ENCODE assay signal across 8 cellular contexts in the genomic region with DNA sequence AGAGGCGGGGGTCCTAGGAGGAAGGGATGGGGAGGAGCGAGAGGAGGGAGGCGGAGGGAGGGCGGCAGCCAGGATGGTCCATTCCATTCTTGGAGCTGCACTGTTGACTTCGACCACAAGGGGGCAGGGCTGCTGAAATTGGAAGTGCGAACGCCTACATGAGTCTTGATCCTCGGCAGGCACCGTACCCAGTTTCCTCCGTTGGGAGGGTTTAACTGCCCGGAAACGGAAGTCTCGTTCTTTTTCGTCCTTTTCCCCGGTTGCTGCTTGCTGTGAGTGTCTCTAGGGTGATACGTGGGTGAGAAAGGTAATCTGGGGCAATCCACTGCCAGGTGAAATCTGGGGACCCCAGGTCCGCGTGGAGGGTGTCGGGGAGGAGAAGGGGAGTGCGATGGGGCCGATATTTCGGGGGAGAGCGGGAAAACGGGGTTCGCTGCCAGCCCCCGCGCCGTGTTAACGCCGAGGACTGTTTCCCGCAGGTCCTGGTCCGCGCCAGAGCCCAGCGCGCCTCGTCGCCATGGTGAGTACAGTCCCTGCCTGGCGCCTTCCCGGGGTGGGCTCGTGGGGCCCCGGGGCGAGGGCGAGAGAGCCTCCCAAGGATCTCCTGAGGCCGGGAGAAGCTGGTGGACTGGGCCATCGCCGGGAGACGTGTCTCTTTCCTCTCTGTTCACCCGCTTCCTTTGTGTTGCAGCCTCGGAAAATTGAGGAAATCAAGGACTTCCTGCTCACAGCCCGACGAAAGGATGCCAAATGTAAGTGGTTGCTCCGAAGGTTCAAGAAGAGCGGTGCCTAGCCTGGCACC. TPM values are rescaled to one million over a fixed set of nuclear protein-coding genes. Genes with fewer than 3 reads are reported as not detected.
DNase-seq lines count a peak whose midpoint lies in the region; ATAC-seq and TF ChIP-seq lines count a peak whose summit lies in the region.

A gene (plus strand): TSS at position 240 of the 802 bp plus-strand sequence. CDS start 278 bp downstream, at position 518.

- peaks cover 20% of the 10 kb centered on the region for H3K4me1 ChIP-seq in BE2C
- peaks cover 18 to 48% of the 10 kb centered on the region in 2 donors for H3K4me1 ChIP-seq in left lung

- ATAC-seq in HG03520 (IDR thresholded peaks at IDR 0.05; ENCODE audit: unreplicated experiment) (peak; percentile 68), left lung (peak; percentile 95)

- H3K4me3 ChIP-seq in BE2C (ENCODE audit: low read depth, low read length) (peak within 1 kb of the TSS; percentile 100), left lung (peak within 1 kb of the TSS; percentile 57 to 85)

- H3K36me3 ChIP-seq in BE2C (peaks cover 48% of the 10 kb centered on the region), left lung (peaks cover 0 to 42% of the 10 kb centered on the region in 2 donors)

- peak; percentile 97 for TF ChIP-seq CTCF in BE2C (IDR thresholded peaks at IDR 0.05; ENCODE audit: low read depth, low read length)
- TF ChIP-seq CTCF in left lung (IDR thresholded peaks at IDR 0.05) = peak; percentile 81 to 93

- H3K27ac ChIP-seq in left lung = peak within 1 kb of the TSS; percentile 47 to 83

- H3K9me3 ChIP-seq in BE2C (no peaks in the 10 kb centered on the region), left lung (no peaks in the 10 kb centered on the region)

- intact Hi-C loops in left lung (cut with DNase I) = loop anchor here in 1 of 2 donors (10.0 kb wide), 1 partner anchor 151 kb away; no protein-coding TSS in a partner anchor

- DNase-seq in BE2C (peak; percentile 97), GM19238 (ENCODE audit: insufficient read length, low spot score) (peak; percentile 89), NCI-H748 (lab: John Stamatoyannopoulos, UW; ENCODE audit: unreplicated experiment) (peak; percentile 95), dermis blood vessel endothelial cell (peak; percentile 99), left lung (peak; percentile 91 to 95)
- peak; percentile 95 to 98 for DNase-seq in activated CD4-positive, alpha-beta T cell treated with anti-CD3 and anti-CD28 coated beads, Interleukin-2, amount 50 U/mL, for 24 hours (ENCODE audit: low read depth in 1 of 2, low spot score in 1 of 2)
- peak; percentile 97 to 98 for DNase-seq in stimulated activated CD4-positive, alpha-beta T cell treated with anti-CD3 and anti-CD28 coated beads, Interleukin-2, amount 100 ng/mL, for 48 hours

- H3K27me3 ChIP-seq in BE2C (no peaks in the 10 kb centered on the region), left lung (peaks cover 0 to 33% of the 10 kb centered on the region in 2 donors)

RNA-seq across cellular contexts. Expression of the gene that starts here (rescaled TPM):
- 2,245 TPM for polyA plus RNA-seq in BE2C (2012; ENCODE audit: insufficient read depth, insufficient read length, low read depth)
- total RNA-seq in dermis blood vessel endothelial cell (625 and 929 TPM in 2 replicates), left lung (100 to 1,000 TPM; 624 to 726 TPM)

Comparison
In these comparisons a context has a peak if more than half of its experiments do, and no peak if none do; other contexts are left out.
1. Peak in every context shown above with its lines: DNase-seq, ATAC-seq, H3K4me3 ChIP-seq and H3K27ac ChIP-seq.